In genomic region chr11:10304495-10305261, GRCh38 we compare ENCODE assay signal across 8 cellular contexts. TPM values are rescaled to one million over a fixed set of nuclear protein-coding genes. Genes with fewer than 3 reads are reported as not detected.
DNase-seq lines count a peak whose midpoint lies in the region; ATAC-seq and TF ChIP-seq lines count a peak whose summit lies in the region.

Gene ADM (plus strand): TSS chr11:10305073. CDS start chr11:10305701, 628 bp downstream.

- H3K27ac ChIP-seq in gastroesophageal sphincter (peak within 1 kb of the TSS; percentile 64 to 94 (median 93)), uterus (peak within 1 kb of the TSS; percentile 84 to 95)

- WGBS in gastroesophageal sphincter (ENCODE audit: low coverage in 1 of 2), 2 donors, result 0% methylated on average over 3 to 11 of the region's 48 CpGs

- CTCF ChIA-PET in BJ (lab: Yijun Ruan, JAX), result interaction anchor here (0.7 to 3.6 kb wide), 24 partner anchors 9 to 691 kb away, joined by 3 to 27 read pairs (median 4); no protein-coding TSS in a partner anchor
- CTCF ChIA-PET in activated naive CD4-positive, alpha-beta T cell treated with anti-CD3 and anti-CD28 coated beads for 36 hours (lab: Charles Lee), result interaction anchor here (0.6 to 8.2 kb wide), 12 partner anchors 9 to 704 kb away, joined by 3 to 102 read pairs (median 3); no protein-coding TSS in a partner anchor

- POLR2A ChIA-PET in BJ (lab: Charles Lee), result interaction anchor here (0.6 to 2.5 kb wide), 33 partner anchors 10 to 1871 kb away, joined by 3 to 17 read pairs (median 5); no protein-coding TSS in a partner anchor

- ATAC-seq in gastroesophageal sphincter, result peak; percentile 63
- ATAC-seq in GM19023 (IDR thresholded peaks at IDR 0.05; ENCODE audit: unreplicated experiment), result no peak

- TF ChIP-seq CTCF in BJ (IDR thresholded peaks at IDR 0.05; ENCODE audit: insufficient read depth, low read depth, low read length), result peak; percentile 62
- peak; percentile 35 to 83 (median 66) for TF ChIP-seq CTCF in gastroesophageal sphincter (IDR thresholded peaks at IDR 0.05)
- peak; percentile 63 for TF ChIP-seq CTCF in nephron progenitor cell (IDR thresholded peaks at IDR 0.05)
- TF ChIP-seq CTCF in uterus (IDR thresholded peaks at IDR 0.05), result peak; percentile 53 to 71 (median 60)

- H3K36me3 ChIP-seq in BJ (ENCODE audit: control insufficient read depth, insufficient read depth, low read length), result peaks cover 24% of the 10 kb centered on the region
- no peaks in the 10 kb centered on the region for H3K36me3 ChIP-seq in gastroesophageal sphincter
- no peaks in the 10 kb centered on the region for H3K36me3 ChIP-seq in uterus

- no peak within 1 kb of the TSS for H3K27ac Mint-ChIP-seq in activated naive CD4-positive, alpha-beta T cell treated with anti-CD3 and anti-CD28 coated beads for 36 hours
- H3K27ac Mint-ChIP-seq in nephron progenitor cell, result no peak within 1 kb of the TSS

- H3K4me1 Mint-ChIP-seq in activated naive CD4-positive, alpha-beta T cell treated with anti-CD3 and anti-CD28 coated beads for 36 hours (ENCODE audit: low read depth), result peaks cover 33% of the 10 kb centered on the region
- peaks cover 56% of the 10 kb centered on the region for H3K4me1 Mint-ChIP-seq in nephron progenitor cell

- no peak for TF ChIP-seq EP300 in gastroesophageal sphincter (IDR thresholded peaks at IDR 0.05)

- intact Hi-C loops in activated naive CD4-positive, alpha-beta T cell treated with anti-CD3 and anti-CD28 coated beads for 36 hours (cut with micrococcal nuclease), result loop anchor here (5.0 to 10.0 kb wide), 6 partner anchors 153 to 940 kb away; partner anchors contain the start of genes AMPD3, SWAP70 and ZNF143
- intact Hi-C loops in uterus (cut with DNase I; ENCODE audit: low total_unique reads), result loop anchor here (10.0 kb wide), 1 partner anchor 100 kb away; no protein-coding TSS in a partner anchor

- peaks cover 46% of the 10 kb centered on the region for H3K27me3 Mint-ChIP-seq in activated naive CD4-positive, alpha-beta T cell treated with anti-CD3 and anti-CD28 coated beads for 36 hours (ENCODE audit: low read depth)
- peaks cover 92% of the 10 kb centered on the region for H3K27me3 Mint-ChIP-seq in nephron progenitor cell (ENCODE audit: low read depth, poor library complexity)

- H3K27me3 ChIP-seq in BJ (ENCODE audit: control insufficient read depth, insufficient read depth, low read length) (no peaks in the 10 kb centered on the region), gastroesophageal sphincter (no peaks in the 10 kb centered on the region), uterus (no peaks in the 10 kb centered on the region)

- H3K9me3 ChIP-seq in gastroesophageal sphincter (no peaks in the 10 kb centered on the region), uterus (no peaks in the 10 kb centered on the region)

- no peaks in the 10 kb centered on the region for H3K36me3 Mint-ChIP-seq in activated naive CD4-positive, alpha-beta T cell treated with anti-CD3 and anti-CD28 coated beads for 36 hours (ENCODE audit: low read depth)
- H3K36me3 Mint-ChIP-seq in nephron progenitor cell (ENCODE audit: low read depth), result no peaks in the 10 kb centered on the region

- H3K4me3 ChIP-seq in BJ (ENCODE audit: low read depth, low read length) (peak within 1 kb of the TSS; percentile 94), gastroesophageal sphincter (peak within 1 kb of the TSS; percentile 72 to 76), uterus (peak within 1 kb of the TSS; percentile 53 to 62)

- peak within 1 kb of the TSS; percentile 81 for H3K4me3 Mint-ChIP-seq in activated naive CD4-positive, alpha-beta T cell treated with anti-CD3 and anti-CD28 coated beads for 36 hours
- H3K4me3 Mint-ChIP-seq in nephron progenitor cell, result peak within 1 kb of the TSS; percentile 92

- no peaks in the 10 kb centered on the region for H3K9me3 Mint-ChIP-seq in activated naive CD4-positive, alpha-beta T cell treated with anti-CD3 and anti-CD28 coated beads for 36 hours
- H3K9me3 Mint-ChIP-seq in nephron progenitor cell, result no peaks in the 10 kb centered on the region

- peak; percentile 71 for DNase-seq in BJ (ENCODE audit: low read depth)
- DNase-seq in NCI-H748 (lab: John Stamatoyannopoulos, UW; ENCODE audit: unreplicated experiment), result peak; percentile 85
- peak; percentile 50 for DNase-seq in activated naive CD4-positive, alpha-beta T cell treated with anti-CD3 and anti-CD28 coated beads for 36 hours
- DNase-seq in nephron progenitor cell, result peak; percentile 86
- peak; percentile 91 to 92 for DNase-seq in uterus

- H3K4me1 ChIP-seq in gastroesophageal sphincter (peaks cover 2 to 71% (median 15%) of the 10 kb centered on the region in 3 donors), uterus (no peaks in the 10 kb centered on the region)

- peak; percentile 35 for TF ChIP-seq POLR2A in GM15510 (IDR thresholded peaks at IDR 0.05; ENCODE audit: borderline replicate concordance, extremely low read depth, insufficient read length)
- TF ChIP-seq POLR2A in gastroesophageal sphincter (IDR thresholded peaks at IDR 0.05), result peak; percentile 90 to 94
- peak; percentile 85 to 86 for TF ChIP-seq POLR2A in uterus (IDR thresholded peaks at IDR 0.05)

RNA-seq across cellular contexts. Expression of gene ADM, which starts in this region (rescaled TPM):
- 453 and 569 TPM in 2 replicates for polyA plus RNA-seq in BJ (2011; rRNA removed)
- polyA minus RNA-seq in BJ (2011; rRNA and poly(A)+ RNA removed), result 194 and 357 TPM in 2 replicates
- under 1 TPM; 0.31 to 0.40 TPM for total RNA-seq in activated naive CD4-positive, alpha-beta T cell treated with anti-CD3 and anti-CD28 coated beads for 36 hours
- 100 to 1,000 TPM in 1 of 4 donors, 10 to 100 TPM in 3; 36.3 to 108 (median 81.8) TPM for total RNA-seq in gastroesophageal sphincter
- total RNA-seq in uterus, result 100 to 1,000 TPM in 1 of 4 donors, 10 to 100 TPM in 3; 27.9 to 151 (median 47.2) TPM

Comparison
In these comparisons a context has a peak if more than half of its experiments do, and no peak if none do; other contexts are left out.
1. RNA of gene ADM (total RNA-seq): 36.3 to 108 TPM in gastroesophageal sphincter and 27.9 to 151 TPM in uterus; 0.31 to 0.40 TPM in activated naive CD4-positive, alpha-beta T cell treated with anti-CD3 and anti-CD28 coated beads for 36 hours; every median in the first group is over 10 times any median in the second.
2. Peak in DNase-seq in activated naive CD4-positive, alpha-beta T cell treated with anti-CD3 and anti-CD28 coated beads for 36 hours; RNA of the gene not detected or under 1 TPM.
3. POLR2A ChIP-seq: peak in every context shown above with its lines; median percentile 92 in gastroesophageal sphincter; 86 in uterus; 35 in GM15510.
4. Peak in every context shown above with its lines, with median percentiles within 50 percentile points of each other: DNase-seq, H3K4me3 ChIP-seq and CTCF ChIP-seq.